ENCODE assay signal across 9 cellular contexts in the genomic region with DNA sequence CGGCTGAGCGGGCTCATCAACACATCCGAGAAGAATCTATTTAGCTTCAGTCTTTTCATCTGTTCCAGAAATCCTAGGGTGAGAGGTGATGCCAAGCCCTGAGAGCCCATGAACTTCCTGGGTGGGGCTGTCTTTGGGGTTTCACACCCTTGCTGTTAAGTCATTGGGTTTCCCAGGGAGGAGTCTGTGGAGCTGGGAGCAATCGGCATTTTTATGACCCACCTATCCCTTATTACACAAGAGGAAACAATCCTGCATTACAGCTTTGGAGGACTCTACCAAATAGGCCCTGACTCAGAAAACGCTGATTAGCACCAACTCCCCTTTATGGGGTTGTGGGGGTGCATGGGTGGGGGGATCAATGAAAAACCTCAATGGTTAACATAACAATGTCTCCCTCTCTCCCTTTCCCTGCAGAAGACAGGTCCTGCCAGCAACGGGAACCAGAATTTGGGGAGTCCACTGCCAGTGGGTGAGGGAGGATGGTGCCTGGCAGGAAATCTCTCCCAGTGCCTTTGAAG. TPM values are rescaled to one million over a fixed set of nuclear protein-coding genes. Genes with fewer than 3 reads are reported as not detected.
A peak's percentile ranks its signal among the peaks of the same experiment; 100 is the strongest.
DNase-seq lines count a peak whose midpoint lies in the region; TF ChIP-seq lines count a peak whose summit lies in the region.
"Had no signal": no experiment of that assay in that cellular context is flagged by ENCODE, and none has a peak within 500 bp of the region (broad histone marks: within the 10 kb centered on the region; RNA-seq: fewer than 3 reads in every experiment).

No MANE protein-coding gene starts in this region.

- H3K4me2 ChIP-seq in H9 (ENCODE audit: insufficient read depth, insufficient read length, low read length) = no peak overlapping the region
- no peak overlapping the region for H3K4me2 ChIP-seq in mesenchymal stem cell (ENCODE audit: low read length, poor library complexity, severe bottlenecking)

- H3K23ac ChIP-seq in H9 (ENCODE audit: insufficient read length, low read depth, low read length) = no peak overlapping the region
- no peak overlapping the region for H3K23ac ChIP-seq in mesenchymal stem cell (ENCODE audit: low read length in 2 of 2)

- peaks cover 67 to 100% (median 92%) of the 10 kb centered on the region in 3 experiments for H3K36me3 Mint-ChIP-seq in H9 (ENCODE audit: insufficient read depth in 1 of 3, low read depth in 3 of 3)

- CTCF ChIA-PET in AG04449 (lab: Yijun Ruan, JAX) = interaction anchor here (3.6 kb wide), 1 partner anchor 200 kb away, joined by 23 read pairs; no protein-coding TSS in a partner anchor

- H3K23me2 ChIP-seq in H9 (ENCODE audit: insufficient read length, low read depth, low read length, poor library complexity, severe bottlenecking) = no peaks in the 10 kb centered on the region

- WGBS in H9 (ENCODE audit: extremely low coverage, insufficient read length, low lambda C conversion rate) = no CpG with 5 or more reads among the region's 6 CpGs
- WGBS in mesenchymal stem cell = 77% methylated on average over 3 of the region's 6 CpGs

- intact Hi-C loops in breast epithelium (cut with DNase I; ENCODE audit: low total_unique reads) = no loop called here

- H3K4ac ChIP-seq in H9 (ENCODE audit: low read depth, low read length) = no peak overlapping the region
- no peak overlapping the region for H3K4ac ChIP-seq in mesenchymal stem cell (ENCODE audit: low read depth in 1 of 2, low read length in 2 of 2)

- POLR2A ChIA-PET in AG04449 (lab: Yijun Ruan, JAX) = no interaction called here

- no peak overlapping the region for H2BK15ac ChIP-seq in H9 (ENCODE audit: low read depth, low read length)
- H2BK15ac ChIP-seq in mesenchymal stem cell (ENCODE audit: low read depth, poor library complexity, severe bottlenecking) = no peak overlapping the region

- H3K4me3 Mint-ChIP-seq in H9 = no peak overlapping the region

- H3K4me1 ChIP-seq in H9 (ENCODE audit: insufficient read depth, low read length) (no peaks in the 10 kb centered on the region), breast epithelium (no peaks in the 10 kb centered on the region), mesenchymal stem cell (ENCODE audit: control insufficient read depth, insufficient read depth, low read depth, low read length) (peaks cover 15% of the 10 kb centered on the region)

- TF ChIP-seq CTCF in AG04449 (IDR thresholded peaks at IDR 0.05; ENCODE audit: insufficient read depth, low read length, missing control alignments) (no peak), H9 (conservative IDR thresholded peaks at IDR 0.05) (no peak), breast epithelium (IDR thresholded peaks at IDR 0.05) (no peak)

- H2AFZ ChIP-seq in H9 (ENCODE audit: low read length) = no peak overlapping the region
- no peak overlapping the region for H2AFZ ChIP-seq in mesenchymal stem cell (ENCODE audit: low read depth, low read length)

- H3K14ac ChIP-seq in H9 (ENCODE audit: insufficient read depth, low read length) = no peak overlapping the region
- H3K14ac ChIP-seq in mesenchymal stem cell (ENCODE audit: low read length in 2 of 2) = no peak overlapping the region

- no peak overlapping the region for H4K5ac ChIP-seq in H9 (ENCODE audit: insufficient read length, low read depth, low read length)

- H2BK5ac ChIP-seq in H9 (ENCODE audit: insufficient read length, low read length) = no peak overlapping the region
- H2BK5ac ChIP-seq in mesenchymal stem cell (ENCODE audit: low read depth, low read length, poor library complexity, severe bottlenecking) = no peak overlapping the region

- no peak overlapping the region for H4K91ac ChIP-seq in H9 (ENCODE audit: insufficient read length, low read depth, low read length)
- H4K91ac ChIP-seq in mesenchymal stem cell (ENCODE audit: low read length) = no peak overlapping the region

- H3K79me1 ChIP-seq in H9 (ENCODE audit: insufficient read depth, low read depth, low read length, poor library complexity, severe bottlenecking) (peaks cover 3% of the 10 kb centered on the region), mesenchymal stem cell (replicated peaks; ENCODE audit: low read length, poor library complexity, severe bottlenecking) (peaks cover 51% of the 10 kb centered on the region)

- no peak overlapping the region for H3K18ac ChIP-seq in H9 (ENCODE audit: insufficient read length, low read depth, low read length)
- H3K18ac ChIP-seq in mesenchymal stem cell (ENCODE audit: low read depth in 1 of 2, low read length in 2 of 2) = no peak overlapping the region

- H2BK120ac ChIP-seq in H9 (ENCODE audit: low read depth, low read length, poor library complexity, severe bottlenecking) = no peak overlapping the region
- no peak overlapping the region for H2BK120ac ChIP-seq in mesenchymal stem cell (ENCODE audit: low read depth, low read length)

- no peak overlapping the region for H3K56ac ChIP-seq in H9 (ENCODE audit: insufficient read length, low read depth, low read length)

- H3K27me3 ChIP-seq in H9 (ENCODE audit: insufficient read depth, low read length) = no peaks in the 10 kb centered on the region
- no peaks in the 10 kb centered on the region for H3K27me3 ChIP-seq in breast epithelium
- H3K27me3 ChIP-seq in mesenchymal stem cell (ENCODE audit: control insufficient read depth in 1 of 2, insufficient read depth in 1 of 2, low read length in 2 of 2) = no peaks in the 10 kb centered on the region

- no peak overlapping the region for H3K9ac ChIP-seq in H9 (ENCODE audit: extremely low read depth, insufficient read length, low read length)
- H3K9ac ChIP-seq in mesenchymal stem cell (ENCODE audit: low read length) = no peak overlapping the region

- DNase-seq in AG04449 (ENCODE audit: low read depth, low spot score) (peak; percentile 5), H9 (no peak), breast epithelium (ENCODE audit: low spot score in 2 of 2) (no peak), mesenchymal stem cell (peak; percentile 9), hippocampal formation (lab: John Stamatoyannopoulos, UW) (no peak), DMS153 (lab: John Stamatoyannopoulos, UW) (no peak), cerebellar cortex (ENCODE audit: low spot score) (no peak), pons (ENCODE audit: low spot score) (no peak)

- H3T11ph ChIP-seq in H9 (ENCODE audit: low read length) = no peak overlapping the region

- H2AK5ac ChIP-seq in H9 (ENCODE audit: insufficient read length, low read length) (no peak overlapping the region), mesenchymal stem cell (ENCODE audit: low read length, severe bottlenecking) (peak overlapping the region; percentile 45)

- no peaks in the 10 kb centered on the region for H3K79me2 ChIP-seq in H9 (ENCODE audit: insufficient read depth, low read length)

- H3K36me3 ChIP-seq in breast epithelium (peaks cover 4% of the 10 kb centered on the region), mesenchymal stem cell (ENCODE audit: control insufficient read depth in 1 of 2, insufficient read depth in 2 of 2, low read depth in 1 of 2, low read length in 2 of 2) (peaks cover 38 to 76% of the 10 kb centered on the region in 2 experiments)

- H3K4me3 ChIP-seq in AG04449 (ENCODE audit: low read depth, low read length) (no peak overlapping the region), breast epithelium (no peak overlapping the region), mesenchymal stem cell (ENCODE audit: insufficient read depth in 1 of 2, low read depth in 1 of 2, low read length in 2 of 2) (no peak overlapping the region)
- H3K4me3 ChIP-seq: K562 had no signal

- no peak for TF ChIP-seq POLR2A in breast epithelium (IDR thresholded peaks at IDR 0.05)

- H2BK20ac ChIP-seq in H9 (ENCODE audit: low read depth, low read length, poor library complexity, severe bottlenecking) = no peak overlapping the region

- peak overlapping the region; percentile 59 to 91 (median 90); a peak in 5 of 7 replicates for H3K27ac Mint-ChIP-seq in H9

- H3K27ac ChIP-seq in H9 (ENCODE audit: insufficient read length, low read depth, low read length) (no peak overlapping the region), breast epithelium (peak overlapping the region; percentile 72 to 77), mesenchymal stem cell (ENCODE audit: low read length, poor library complexity, severe bottlenecking) (peak overlapping the region; percentile 80)

- H3K9me3 ChIP-seq in H9 (ENCODE audit: control insufficient read depth, low read depth, low read length) = no peaks in the 10 kb centered on the region
- H3K9me3 ChIP-seq in breast epithelium = no peaks in the 10 kb centered on the region
- no peaks in the 10 kb centered on the region for H3K9me3 ChIP-seq in mesenchymal stem cell (ENCODE audit: control insufficient read depth, low read length)

- H3K27me3 Mint-ChIP-seq in H9 (ENCODE audit: low read depth) = no peaks in the 10 kb centered on the region; the same call in none of the 2 replicates

- H3K9me3 Mint-ChIP-seq in H9 = no peaks in the 10 kb centered on the region

- peaks cover 16 to 21% of the 10 kb centered on the region in 2 experiments for H3K4me1 Mint-ChIP-seq in H9

- no peak overlapping the region for H2BK12ac ChIP-seq in H9 (ENCODE audit: insufficient read length, low read depth, low read length)
- no peak overlapping the region for H2BK12ac ChIP-seq in mesenchymal stem cell (ENCODE audit: low read length in 2 of 2)

- H4K20me1 ChIP-seq in H9 (ENCODE audit: control insufficient read depth, insufficient read depth, insufficient read length) = no peaks in the 10 kb centered on the region

- no peak overlapping the region for H4K8ac ChIP-seq in H9 (replicated peaks; ENCODE audit: insufficient read length, low read depth, low read length)
- no peak overlapping the region for H4K8ac ChIP-seq in mesenchymal stem cell (ENCODE audit: low read length)

RNA-seq across cellular contexts. Expression of a gene that starts 46.3 kb away (rescaled TPM):
- 375 and 393 TPM in 2 replicates for total RNA-seq in H9 (2021)
- 100 to 1,000 TPM in 1 of 3 donors, 10 to 100 TPM in 2; 29.1 to 154 (median 59.3) TPM for total RNA-seq in breast epithelium
- polyA plus RNA-seq in mesenchymal stem cell (2013, experiment 1 of 2) = 45.8 TPM
- polyA plus RNA-seq in mesenchymal stem cell (2013, experiment 2 of 2) = 44.2 TPM

Comparison
In these comparisons a context has a peak if more than half of its experiments do, and no peak if none do; other contexts are left out.
1. DNase-seq: peak in AG04449 (single experiment) and mesenchymal stem cell (single experiment); none in H9 (single experiment), breast epithelium (0 of 2), hippocampal formation (0 of 2), DMS153 (single experiment), cerebellar cortex (single experiment) and pons (single experiment).